Comparison of ENCODE assay signal across 8 cellular contexts in genomic region chr19:49877879-49878743, GRCh38. TPM values are rescaled to one million over a fixed set of nuclear protein-coding genes. Genes with fewer than 3 reads are reported as not detected.
A peak's percentile ranks its signal among the peaks of the same experiment; 100 is the strongest.
DNase-seq lines count a peak whose midpoint lies in the region; ATAC-seq lines count a peak whose summit lies in the region.

No MANE protein-coding gene starts in this region.

- H3K9me3 ChIP-seq in NT2/D1 (ENCODE audit: insufficient read depth, low read length), result no peaks in the 10 kb centered on the region

- peak overlapping the region; percentile 94 for H3K27ac ChIP-seq in epithelial cell of prostate

- H3K4me1 ChIP-seq in NT2/D1 (ENCODE audit: insufficient read depth, insufficient read length), result peaks cover 15% of the 10 kb centered on the region

- H3K4me3 ChIP-seq in NT2/D1 (ENCODE audit: insufficient read length, low read depth), result peak overlapping the region; percentile 94

- H3K27me3 ChIP-seq in NT2/D1 (ENCODE audit: insufficient read depth, insufficient read length), result no peaks in the 10 kb centered on the region

- H3K9ac ChIP-seq in NT2/D1 (ENCODE audit: insufficient read length, low read depth), result peak overlapping the region; percentile 90

- ATAC-seq in GM21447 (IDR thresholded peaks at IDR 0.05; ENCODE audit: unreplicated experiment), result peak; percentile 43

- peaks cover 68% of the 10 kb centered on the region for H3K36me3 ChIP-seq in NT2/D1 (ENCODE audit: insufficient read depth, insufficient read length, low read length)

- DNase-seq in DMS 273 treated with DMSO at 0.1 percent for 48 hours (lab: John Stamatoyannopoulos, UW) (peak; percentile 88), HUDEP-2 (lab: John Stamatoyannopoulos, UW; ENCODE audit: unreplicated experiment in 76 of 76) (peak in 75 of 76 experiments; percentile 74 to 100 (median 99)), NT2/D1 (ENCODE audit: low read depth, low spot score) (peak; percentile 90), activated T-cell treated with anti-CD3 and anti-CD28 coated beads for 24 hours (ENCODE audit: low read depth) (peak; percentile 97), epithelial cell of prostate (ENCODE audit: low read depth, low spot score) (peak; percentile 80), mucosa of gallbladder (ENCODE audit: low spot score) (peak; percentile 98)
- DNase-seq in stimulated activated CD8-positive, alpha-beta memory T cell treated with anti-CD3 and anti-CD28 coated beads, Interleukin-4, amount 100 ng/mL, for 4 hours (ENCODE audit: low read depth in 2 of 2, low spot score in 1 of 2), result peak; percentile 96

RNA-seq across cellular contexts. Expression of gene TBC1D17, which starts 0.6 kb away (rescaled TPM):
- 68.1 TPM for total RNA-seq in mucosa of gallbladder

RNA-seq across cellular contexts. Expression of gene AKT1S1, which starts 1.0 kb away (rescaled TPM):
- 48.5 TPM for total RNA-seq in mucosa of gallbladder

RNA-seq across cellular contexts. Expression of gene PNKP, which starts 10.7 kb away (rescaled TPM):
- 103 TPM for total RNA-seq in mucosa of gallbladder

RNA-seq across cellular contexts. Expression of gene IL4I1, which starts 18.6 kb away (rescaled TPM):
- total RNA-seq in mucosa of gallbladder, result 0.81 TPM

RNA-seq across cellular contexts. Expression of gene PTOV1, which starts 27.2 kb away (rescaled TPM):
- 249 TPM for total RNA-seq in mucosa of gallbladder

Comparison
In these comparisons a context has a peak if more than half of its experiments do, and no peak if none do; other contexts are left out.
1. Peak in every context shown above with its lines: DNase-seq, ATAC-seq, H3K4me3 ChIP-seq and H3K27ac ChIP-seq.